ENCODE assay signal across 13 cellular contexts in the genomic region with DNA sequence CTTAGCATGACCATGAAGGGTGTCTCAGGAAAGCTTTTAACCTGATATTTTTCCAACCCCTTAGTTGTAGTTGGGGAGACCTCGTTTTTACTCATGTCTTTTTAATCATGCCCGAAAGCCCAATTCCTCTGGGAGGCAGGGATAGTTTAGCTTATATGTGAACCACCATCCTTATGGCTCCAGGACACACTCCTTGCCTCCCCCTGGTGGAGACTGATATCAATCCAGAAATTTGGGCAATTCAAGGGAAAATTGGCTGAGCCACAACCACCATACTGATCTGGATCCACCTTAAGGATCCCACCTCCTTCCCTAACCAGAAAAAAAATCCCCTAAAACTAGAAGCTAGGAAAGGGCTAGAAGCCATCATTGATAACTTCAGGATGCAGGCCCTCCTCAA. TPM values are rescaled to one million over a fixed set of nuclear protein-coding genes. Genes with fewer than 3 reads are reported as not detected.
DNase-seq lines count a peak whose midpoint lies in the region; ATAC-seq and TF ChIP-seq lines count a peak whose summit lies in the region.
"Had no signal": no experiment of that assay in that cellular context is flagged by ENCODE, and none has a peak within 500 bp of the region (broad histone marks: within the 10 kb centered on the region; RNA-seq: fewer than 3 reads in every experiment).

No MANE protein-coding gene starts in this region.

- peak; percentile 15 for DNase-seq in GM03348 (ENCODE audit: low spot score)
- no peak for DNase-seq in Panc1 (ENCODE audit: low read depth, low spot score)
- DNase-seq in epithelial cell of proximal tubule (ENCODE audit: low read depth) = no peak
- no peak for DNase-seq in retinal pigment epithelial cell (ENCODE audit: low read depth)
- no peak for DNase-seq in heart left ventricle
- DNase-seq in lower leg skin (ENCODE audit: low spot score in 2 of 2) = no peak
- DNase-seq: activated CD8-positive, alpha-beta memory T cell treated with anti-CD3 and anti-CD28 coated beads, Interleukin-2, amount 50 U/mL, for 4 hours; activated naive CD4-positive, alpha-beta T cell treated with Interleukin-2 at 50 U/mL for 16 hours; body of pancreas; naive thymus-derived CD4-positive, alpha-beta T cell; NCI-H1092 had no signal

- in situ Hi-C loops in Panc1 (cut with HindIII; ENCODE audit: low pct_unique_long_range_greater_than_20kb, low sequenced_read_pairs) = no loop called here

- H3K9me3 ChIP-seq in Panc1 (ENCODE audit: control insufficient read depth, insufficient read depth, low read depth, low read length) = no peaks in the 10 kb centered on the region
- peaks cover 0 to 32% (median 10%) of the 10 kb centered on the region in 12 donors for H3K9me3 ChIP-seq in heart left ventricle

- no peak overlapping the region for H3K27ac ChIP-seq in Panc1 (ENCODE audit: low read length)
- H3K27ac ChIP-seq in heart left ventricle = no peak overlapping the region
- H3K27ac ChIP-seq: body of pancreas had no signal

- no peak for ATAC-seq in Panc1
- ATAC-seq in GM21528 (IDR thresholded peaks at IDR 0.05; ENCODE audit: low FRiP score, unreplicated experiment) = no peak
- no peak for ATAC-seq in heart left ventricle
- ATAC-seq: body of pancreas; naive thymus-derived CD4-positive, alpha-beta T cell had no signal

- TF ChIP-seq CTCF in Panc1 (IDR thresholded peaks at IDR 0.05) = peak; percentile 22
- peak; percentile 35 for TF ChIP-seq CTCF in epithelial cell of proximal tubule (conservative IDR thresholded peaks at IDR 0.05; ENCODE audit: low read depth, low read length)
- TF ChIP-seq CTCF in retinal pigment epithelial cell (conservative IDR thresholded peaks at IDR 0.05; ENCODE audit: low read depth, low read length) = peak; percentile 47
- no peak for TF ChIP-seq CTCF in heart left ventricle (IDR thresholded peaks at IDR 0.05)
- TF ChIP-seq CTCF in lower leg skin (IDR thresholded peaks at IDR 0.05) = no peak

- POLR2A ChIA-PET in Panc1 (lab: Charles Lee) = no interaction called here

- intact Hi-C loops in Panc1 (cut with micrococcal nuclease; ENCODE audit: unreplicated experiment) (no loop called here), heart left ventricle (cut with DNase I) (no loop called here), lower leg skin (cut with DNase I; ENCODE audit: low total_unique reads) (no loop called here)

- no peak for TF ChIP-seq POLR2A in heart left ventricle (IDR thresholded peaks at IDR 0.05)
- TF ChIP-seq POLR2A in lower leg skin (IDR thresholded peaks at IDR 0.05) = no peak

- H3K27me3 ChIP-seq in Panc1 (ENCODE audit: control insufficient read depth, insufficient read depth, low read length) (no peaks in the 10 kb centered on the region), heart left ventricle (no peaks in the 10 kb centered on the region)
- H3K27me3 ChIP-seq: body of pancreas had no signal

- BruUV-seq in Panc1 (replicated peaks; lab: Mats Ljungman, UMichigan) = no TSS peak

- H3K4me3 ChIP-seq in Panc1 (ENCODE audit: low read depth in 2 of 2, low read length in 2 of 2) (no peak overlapping the region), epithelial cell of proximal tubule (ENCODE audit: low read depth, low read length) (no peak overlapping the region), retinal pigment epithelial cell (ENCODE audit: low read length) (no peak overlapping the region), heart left ventricle (no peak overlapping the region), lower leg skin (ENCODE audit: low read depth, poor library complexity, severe bottlenecking) (no peak overlapping the region)
- H3K4me3 ChIP-seq: body of pancreas had no signal

- H3K36me3 ChIP-seq in Panc1 (ENCODE audit: control insufficient read depth, insufficient read depth, low read length) (no peaks in the 10 kb centered on the region), heart left ventricle (no peaks in the 10 kb centered on the region)

- WGBS in heart left ventricle, 4 donors = 82 to 91% (median 86%) methylated on average over 2 of the region's 2 CpGs
- 83 to 85% methylated on average over 2 of the region's 2 CpGs for WGBS in lower leg skin, 2 donors

- CTCF ChIA-PET in Panc1 (lab: Charles Lee) = no interaction called here

- H3K4me1 ChIP-seq in Panc1 (ENCODE audit: control insufficient read depth, insufficient read depth, low read length) (no peaks in the 10 kb centered on the region), heart left ventricle (no peaks in the 10 kb centered on the region)
- H3K4me1 ChIP-seq: body of pancreas had no signal

RNA-seq across cellular contexts. Expression of a gene that starts 13.4 kb away (rescaled TPM):
- total RNA-seq in Panc1 (2021; ENCODE audit: unreplicated experiment) (not detected), epithelial cell of proximal tubule (0.46 and 0.65 TPM in 2 replicates), heart left ventricle (1 to 10 TPM in 1 of 9 donors, under 1 TPM in 8; 0.21 to 1.8 (median 0.50) TPM), lower leg skin (1 to 10 TPM in 2 of 4 donors, under 1 TPM in 2; 0.42 to 2.4 (median 1.5) TPM)
- polyA plus RNA-seq in Panc1 (2012; ENCODE audit: insufficient read length) = not detected
- under 1 TPM; 0.19 to 0.21 TPM for polyA plus RNA-seq in heart left ventricle
- total RNA-seq: T-helper 2 cell treated with Interferon-gamma antibody and Interleukin-4, amounts not matched to agents 100 ng/mL and 5 ng/mL, for 36 hours had no signal

Comparison
In these comparisons a context has a peak if more than half of its experiments do, and no peak if none do; other contexts are left out.
1. CTCF ChIP-seq: peak in Panc1 (single experiment), epithelial cell of proximal tubule (single experiment) and retinal pigment epithelial cell (single experiment); none in heart left ventricle (0 of 12) and lower leg skin (0 of 3).